23 cellular contexts compared by ENCODE assay signal in genomic region chr11:12211331-12212065, GRCh38.
DNase-seq lines count a peak whose midpoint lies in the region; ATAC-seq and TF ChIP-seq lines count a peak whose summit lies in the region.
"Had no signal": no experiment of that assay in that cellular context is flagged by ENCODE, and none has a peak within 500 bp of the region (broad histone marks: within the 10 kb centered on the region; RNA-seq: fewer than 3 reads in every experiment).

No MANE protein-coding gene starts in this region.

- dilution Hi-C loops in IMR-90 (cut with HindIII; ENCODE audit: low sequenced_read_pairs, unreplicated experiment), result no loop called here

- H3K4me1 ChIP-seq in IMR-90 (ENCODE audit: control insufficient read depth, insufficient read depth, low read length), result peaks cover 25% of the 10 kb centered on the region
- peaks cover 0 to 23% (median 12%) of the 10 kb centered on the region in 4 donors for H3K4me1 ChIP-seq in tibial artery
- H3K4me1 ChIP-seq: upper lobe of right lung had no signal

- no peak overlapping the region for H3K18ac ChIP-seq in IMR-90 (ENCODE audit: low read depth, low read length)

- no TSS peak for BruUV-seq in IMR-90 (replicated peaks; lab: Mats Ljungman, UMichigan)

- in situ Hi-C loops in IMR-90 (cut with MboI; ENCODE audit: low sequenced_read_pairs), result no loop called here

- H4K5ac ChIP-seq in IMR-90 (ENCODE audit: low read depth, low read length), result no peak overlapping the region

- peaks cover 85% of the 10 kb centered on the region for H3K36me3 Mint-ChIP-seq in activated naive CD8-positive, alpha-beta T cell treated with anti-CD3 and anti-CD28 coated beads, Interleukin-2, amount 50 U/mL, for 24 hours (ENCODE audit: low read depth)
- H3K36me3 Mint-ChIP-seq in activated naive CD8-positive, alpha-beta T cell treated with anti-CD3 and anti-CD28 coated beads for 36 hours, result peaks cover 49% of the 10 kb centered on the region
- H3K36me3 Mint-ChIP-seq in effector memory CD8-positive, alpha-beta T cell (ENCODE audit: insufficient read depth), result peaks cover 62% of the 10 kb centered on the region
- no peaks in the 10 kb centered on the region for H3K36me3 Mint-ChIP-seq in mesothelial cell of epicardium

- no peak for DNase-seq in activated naive CD8-positive, alpha-beta T cell treated with anti-CD3 and anti-CD28 coated beads, Interleukin-2, amount 50 U/mL, for 24 hours
- DNase-seq in activated naive CD8-positive, alpha-beta T cell treated with anti-CD3 and anti-CD28 coated beads for 36 hours, result no peak
- DNase-seq in IMR-90 (no peak), tibial artery (peak; percentile 10 to 42), SIG-M5 (lab: John Stamatoyannopoulos, UW) (no peak), mesothelial cell of epicardium (ENCODE audit: low spot score in 2 of 2, unreplicated experiment in 2 of 2) (no peak), NCI-H128 (lab: John Stamatoyannopoulos, UW; ENCODE audit: unreplicated experiment) (no peak)
- DNase-seq in effector memory CD8-positive, alpha-beta T cell, result no peak
- DNase-seq: ACHN; activated T-cell treated with anti-CD3 and anti-CD28 coated beads, Interleukin-2, amount 50 U/mL, for 72 hours; DMS79 treated with DMSO at 0.1 percent for 48 hours; esophagus squamous epithelium; NCI-H1694; NCI-H510A; stimulated activated naive CD4-positive, alpha-beta T cell; T-helper 17 cell; upper lobe of right lung had no signal

- no peak overlapping the region for H3K4me3 Mint-ChIP-seq in activated naive CD8-positive, alpha-beta T cell treated with anti-CD3 and anti-CD28 coated beads, Interleukin-2, amount 50 U/mL, for 24 hours
- no peak overlapping the region for H3K4me3 Mint-ChIP-seq in activated naive CD8-positive, alpha-beta T cell treated with anti-CD3 and anti-CD28 coated beads for 36 hours
- no peak overlapping the region for H3K4me3 Mint-ChIP-seq in effector memory CD8-positive, alpha-beta T cell
- H3K4me3 Mint-ChIP-seq in mesothelial cell of epicardium, result no peak overlapping the region
- H3K4me3 Mint-ChIP-seq: activated T-cell treated with anti-CD3 and anti-CD28 coated beads, Interleukin-2, amount 50 U/mL, for 72 hours; CD14-positive monocyte; neural crest cell; T-helper 17 cell had no signal

- no peak overlapping the region; a peak in 1 of 4 replicates for H4K8ac ChIP-seq in IMR-90 (ENCODE audit: low read depth in 2 of 2, low read length in 2 of 2)

- no peak overlapping the region for H2BK15ac ChIP-seq in IMR-90 (ENCODE audit: low read depth, low read length)

- H3K79me1 ChIP-seq in IMR-90 (ENCODE audit: low read depth in 1 of 2, low read length in 2 of 2), result peaks cover 38 to 96% of the 10 kb centered on the region in 2 experiments

- H3K36me3 ChIP-seq in IMR-90 (ENCODE audit: control insufficient read depth, insufficient read depth, low read length) (peaks cover 53% of the 10 kb centered on the region), tibial artery (peaks cover 71 to 97% (median 96%) of the 10 kb centered on the region in 3 donors)

- H3K4me3 ChIP-seq in IMR-90 (ENCODE audit: insufficient read depth, low read depth, low read length) (no peak overlapping the region), tibial artery (no peak overlapping the region)
- H3K4me3 ChIP-seq: cardiac muscle cell, esophagus squamous epithelium, upper lobe of right lung had no signal

- POLR2A ChIA-PET in IMR-90 (lab: Charles Lee; ENCODE audit: unreplicated experiment), result no interaction called here

- no peaks in the 10 kb centered on the region for H3K27me3 ChIP-seq in IMR-90 (ENCODE audit: control insufficient read depth, insufficient read depth, low read length)
- no peaks in the 10 kb centered on the region for H3K27me3 ChIP-seq in tibial artery
- H3K27me3 ChIP-seq: cardiac muscle cell, esophagus squamous epithelium, upper lobe of right lung had no signal

- H3K23ac ChIP-seq in IMR-90 (ENCODE audit: low read depth, low read length), result no peak overlapping the region

- no peak overlapping the region for H2AFZ ChIP-seq in IMR-90 (replicated peaks; ENCODE audit: low read length, poor library complexity)

- H2AK5ac ChIP-seq in IMR-90 (ENCODE audit: low read depth, low read length), result peak overlapping the region; percentile 72

- no peak overlapping the region for H3K4ac ChIP-seq in IMR-90 (ENCODE audit: low read depth, low read length)

- no peak for ATAC-seq in activated naive CD8-positive, alpha-beta T cell treated with anti-CD3 and anti-CD28 coated beads, Interleukin-2, amount 50 U/mL, for 24 hours
- no peak for ATAC-seq in IMR-90 (ENCODE audit: low read depth)
- no peak for ATAC-seq in effector memory CD8-positive, alpha-beta T cell (replicated peaks)
- ATAC-seq: activated T-cell treated with anti-CD3 and anti-CD28 coated beads, Interleukin-2, amount 50 U/mL, for 72 hours; left lobe of liver; Right ventricle myocardium inferior; T-helper 17 cell; upper lobe of right lung had no signal

- TF ChIP-seq CTCF in IMR-90 (conservative IDR thresholded peaks at IDR 0.05; ENCODE audit: low read depth, low read length), result no peak
- no peak for TF ChIP-seq CTCF in tibial artery (IDR thresholded peaks at IDR 0.05)
- no peak for TF ChIP-seq CTCF in mesothelial cell of epicardium (IDR thresholded peaks at IDR 0.05; ENCODE audit: unreplicated experiment)

- H3K9me3 ChIP-seq in IMR-90 (ENCODE audit: control insufficient read depth, insufficient read depth, low read length), result no peaks in the 10 kb centered on the region
- H3K9me3 ChIP-seq in tibial artery, result no peaks in the 10 kb centered on the region
- H3K9me3 ChIP-seq: esophagus squamous epithelium, upper lobe of right lung had no signal

- H2BK120ac ChIP-seq in IMR-90 (ENCODE audit: low read depth, low read length), result no peak overlapping the region

- H2BK20ac ChIP-seq in IMR-90 (ENCODE audit: low read depth, low read length), result no peak overlapping the region

- no peak overlapping the region for H3K9ac ChIP-seq in IMR-90 (ENCODE audit: low read depth, low read length)

- no peak overlapping the region for H3K14ac ChIP-seq in IMR-90 (replicated peaks; ENCODE audit: low read depth, low read length)

- CTCF ChIA-PET in IMR-90 (lab: Yijun Ruan, JAX), result no interaction called here

- H3K4me2 ChIP-seq in IMR-90 (ENCODE audit: low read depth, low read length), result no peak overlapping the region

- H3K4me1 Mint-ChIP-seq in activated naive CD8-positive, alpha-beta T cell treated with anti-CD3 and anti-CD28 coated beads, Interleukin-2, amount 50 U/mL, for 24 hours, result peaks cover 65% of the 10 kb centered on the region
- H3K4me1 Mint-ChIP-seq in activated naive CD8-positive, alpha-beta T cell treated with anti-CD3 and anti-CD28 coated beads for 36 hours, result peaks cover 35% of the 10 kb centered on the region
- peaks cover 13 to 26% of the 10 kb centered on the region in 2 donors for H3K4me1 Mint-ChIP-seq in effector memory CD8-positive, alpha-beta T cell (ENCODE audit: low read depth in 2 of 2)
- H3K4me1 Mint-ChIP-seq in mesothelial cell of epicardium, result peaks cover 13% of the 10 kb centered on the region

- no peak overlapping the region for H3K27ac ChIP-seq in IMR-90 (ENCODE audit: insufficient read depth, low read length)
- H3K27ac ChIP-seq in tibial artery, result no peak overlapping the region
- H3K27ac ChIP-seq: cardiac muscle cell, esophagus squamous epithelium, upper lobe of right lung, VCaP had no signal

- no peak overlapping the region for H3K56ac ChIP-seq in IMR-90 (ENCODE audit: extremely low read depth, insufficient read depth, low read length)

- peaks cover 47% of the 10 kb centered on the region for H3K9me1 ChIP-seq in IMR-90 (ENCODE audit: insufficient read depth, low read length)

- TF ChIP-seq POLR2A in IMR-90 (IDR thresholded peaks at IDR 0.05; ENCODE audit: low read depth, low read length), result no peak

- H4K20me1 ChIP-seq in IMR-90 (ENCODE audit: insufficient read depth, low read length), result no peaks in the 10 kb centered on the region

- no peak overlapping the region for H4K91ac ChIP-seq in IMR-90 (ENCODE audit: insufficient read depth, low read depth, low read length)

- H3K27ac Mint-ChIP-seq in activated naive CD8-positive, alpha-beta T cell treated with anti-CD3 and anti-CD28 coated beads, Interleukin-2, amount 50 U/mL, for 24 hours, result peak overlapping the region; percentile 44
- no peak overlapping the region for H3K27ac Mint-ChIP-seq in activated naive CD8-positive, alpha-beta T cell treated with anti-CD3 and anti-CD28 coated beads for 36 hours
- H3K27ac Mint-ChIP-seq in effector memory CD8-positive, alpha-beta T cell, result peak overlapping the region; percentile 13 to 38
- H3K27ac Mint-ChIP-seq in mesothelial cell of epicardium, result no peak overlapping the region
- H3K27ac Mint-ChIP-seq: activated T-cell treated with anti-CD3 and anti-CD28 coated beads, Interleukin-2, amount 50 U/mL, for 72 hours; T-helper 17 cell had no signal

- WGBS in IMR-90 (ENCODE audit: extremely low coverage in 2 of 2, insufficient read length in 1 of 2), 2 experiments, result 100% methylated on average over 3 of the region's 7 CpGs; no CpG with 5 or more reads in 1 of the 2 experiments

- no peaks in the 10 kb centered on the region for H3K9me3 Mint-ChIP-seq in activated naive CD8-positive, alpha-beta T cell treated with anti-CD3 and anti-CD28 coated beads, Interleukin-2, amount 50 U/mL, for 24 hours
- H3K9me3 Mint-ChIP-seq in activated naive CD8-positive, alpha-beta T cell treated with anti-CD3 and anti-CD28 coated beads for 36 hours, result no peaks in the 10 kb centered on the region
- H3K9me3 Mint-ChIP-seq in effector memory CD8-positive, alpha-beta T cell, result no peaks in the 10 kb centered on the region
- no peaks in the 10 kb centered on the region for H3K9me3 Mint-ChIP-seq in mesothelial cell of epicardium
- H3K9me3 Mint-ChIP-seq: neural crest cell had no signal

- H2BK5ac ChIP-seq in IMR-90 (ENCODE audit: low read depth, low read length, poor library complexity, severe bottlenecking), result peak overlapping the region; percentile 5

- intact Hi-C loops in IMR-90 (cut with micrococcal nuclease), result no loop called here
- intact Hi-C loops in tibial artery (cut with DNase I; ENCODE audit: low total_unique reads), result no loop called here

- no peaks in the 10 kb centered on the region for H3K27me3 Mint-ChIP-seq in activated naive CD8-positive, alpha-beta T cell treated with anti-CD3 and anti-CD28 coated beads, Interleukin-2, amount 50 U/mL, for 24 hours
- no peaks in the 10 kb centered on the region for H3K27me3 Mint-ChIP-seq in activated naive CD8-positive, alpha-beta T cell treated with anti-CD3 and anti-CD28 coated beads for 36 hours
- no peaks in the 10 kb centered on the region for H3K27me3 Mint-ChIP-seq in effector memory CD8-positive, alpha-beta T cell
- H3K27me3 Mint-ChIP-seq in mesothelial cell of epicardium (ENCODE audit: low read depth), result no peaks in the 10 kb centered on the region
- H3K27me3 Mint-ChIP-seq: T-helper 17 cell had no signal

- no peak overlapping the region for H2AK9ac ChIP-seq in IMR-90 (replicated peaks; ENCODE audit: low read depth, low read length, poor library complexity)

- no peak for TF ChIP-seq RAD21 in IMR-90 (IDR thresholded peaks at IDR 0.05; ENCODE audit: low read length)

TF ChIP-seq in IMR-90, 13 proteins besides CTCF, POLR2A, EP300 and RAD21:
- TF ChIP-seq MXI1 (IDR thresholded peaks at IDR 0.05; ENCODE audit: borderline replicate concordance, low read depth, low read length) (no peak), RCOR1 (IDR thresholded peaks at IDR 0.05; ENCODE audit: insufficient replicate concordance, low read length) (no peak), SMC3 (IDR thresholded peaks at IDR 0.05; ENCODE audit: low read depth, low read length) (no peak), CHD1 (IDR thresholded peaks at IDR 0.05; ENCODE audit: low read depth, low read length) (no peak)

Comparison
In these comparisons a context has a peak if more than half of its experiments do, and no peak if none do; other contexts are left out.
1. H3K27ac Mint-ChIP-seq: peak in activated naive CD8-positive, alpha-beta T cell treated with anti-CD3 and anti-CD28 coated beads, Interleukin-2, amount 50 U/mL, for 24 hours (single experiment) and effector memory CD8-positive, alpha-beta T cell (2 of 2); none in activated naive CD8-positive, alpha-beta T cell treated with anti-CD3 and anti-CD28 coated beads for 36 hours (single experiment) and mesothelial cell of epicardium (single experiment).
2. DNase-seq: peak in tibial artery (2 of 2); none in activated naive CD8-positive, alpha-beta T cell treated with anti-CD3 and anti-CD28 coated beads, Interleukin-2, amount 50 U/mL, for 24 hours (single experiment), activated naive CD8-positive, alpha-beta T cell treated with anti-CD3 and anti-CD28 coated beads for 36 hours (single experiment), IMR-90 (single experiment), effector memory CD8-positive, alpha-beta T cell (0 of 3), SIG-M5 (single experiment), mesothelial cell of epicardium (0 of 2) and NCI-H128 (single experiment).